Comparison of ENCODE assay signal across 25 cellular contexts in the genomic region with DNA sequence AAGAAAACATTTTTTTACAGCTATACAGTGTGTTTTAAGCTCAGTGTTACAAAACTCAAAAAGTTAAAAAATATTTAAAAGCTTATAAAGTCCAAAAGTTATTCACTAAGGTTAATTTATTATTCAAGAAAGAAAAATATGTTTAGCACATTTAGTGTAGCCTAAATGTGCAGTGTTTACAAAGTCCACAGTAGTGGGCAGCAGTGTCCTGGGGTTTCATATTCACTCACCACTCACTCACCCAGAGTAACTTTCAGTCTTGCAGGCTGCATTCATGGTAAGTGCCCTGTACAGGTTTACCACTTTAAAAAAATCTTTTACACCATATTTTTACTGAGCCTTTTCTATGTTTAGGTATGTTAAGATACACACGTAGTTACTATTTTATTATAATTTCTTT.
"Had no signal": no experiment of that assay in that cellular context is flagged by ENCODE, and none has a peak within 500 bp of the region (broad histone marks: within the 10 kb centered on the region; RNA-seq: fewer than 3 reads in every experiment).

No MANE protein-coding gene starts in this region.

- H3K36me3 ChIP-seq: right atrium auricular region, suprapubic skin, transverse colon, vagina had no signal

- H3K27me3 ChIP-seq: body of pancreas, dorsolateral prefrontal cortex, right atrium auricular region, suprapubic skin, transverse colon, vagina had no signal

- H3K4me1 ChIP-seq: body of pancreas, right atrium auricular region, suprapubic skin, transverse colon, vagina had no signal

- H3K9me3 ChIP-seq: body of pancreas, right atrium auricular region, suprapubic skin, transverse colon, vagina had no signal

- H3K36me3 Mint-ChIP-seq: activated CD8-positive, alpha-beta memory T cell treated with anti-CD3 and anti-CD28 coated beads, Interleukin-2, amount 10 ng/mL, durations not matched to agents 7 days and 5 days; activated naive CD8-positive, alpha-beta T cell treated with anti-CD3 and anti-CD28 coated beads for 36 hours had no signal

- H3K9me3 Mint-ChIP-seq: activated B cell treated with CpG ODN at 0.5 μM for 24 hours; activated CD4-positive, alpha-beta memory T cell treated with anti-CD3 and anti-CD28 coated beads, Interleukin-2, amount 10 ng/mL, durations not matched to agents 7 days and 5 days; activated naive CD8-positive, alpha-beta T cell treated with anti-CD3 and anti-CD28 coated beads for 36 hours; endodermal cell; stimulated activated naive CD8-positive, alpha-beta T cell treated with anti-CD3 and anti-CD28 coated beads, Interleukin-15, Interleukin-2, amounts not matched to agents 100 ng/mL and 50 ng/mL, for 24 hours had no signal

- H3K27me3 Mint-ChIP-seq: activated B cell treated with CpG ODN at 0.5 μM for 24 hours; activated CD4-positive, alpha-beta memory T cell treated with anti-CD3 and anti-CD28 coated beads, Interleukin-2, amount 10 ng/mL, durations not matched to agents 7 days and 5 days; activated CD8-positive, alpha-beta memory T cell treated with anti-CD3 and anti-CD28 coated beads, Interleukin-2, amount 10 ng/mL, durations not matched to agents 7 days and 5 days; stimulated activated naive CD8-positive, alpha-beta T cell treated with anti-CD3 and anti-CD28 coated beads, Interleukin-15, Interleukin-2, amounts not matched to agents 100 ng/mL and 50 ng/mL, for 24 hours had no signal

- H3K4me1 Mint-ChIP-seq: activated B cell treated with CpG ODN at 0.5 μM for 24 hours; activated CD4-positive, alpha-beta memory T cell treated with anti-CD3 and anti-CD28 coated beads, Interleukin-2, amount 10 ng/mL, durations not matched to agents 7 days and 5 days; activated CD8-positive, alpha-beta memory T cell treated with anti-CD3 and anti-CD28 coated beads, Interleukin-2, amount 10 ng/mL, durations not matched to agents 7 days and 5 days; endodermal cell; nephron had no signal

- H3K4me3 Mint-ChIP-seq: activated B cell treated with CpG ODN at 0.5 μM for 24 hours; activated CD4-positive, alpha-beta memory T cell treated with anti-CD3 and anti-CD28 coated beads, Interleukin-2, amount 10 ng/mL, durations not matched to agents 7 days and 5 days; activated CD8-positive, alpha-beta memory T cell treated with anti-CD3 and anti-CD28 coated beads, Interleukin-2, amount 10 ng/mL, durations not matched to agents 7 days and 5 days; activated naive CD8-positive, alpha-beta T cell treated with anti-CD3 and anti-CD28 coated beads for 36 hours; endodermal cell; nephron; stimulated activated naive CD8-positive, alpha-beta T cell treated with anti-CD3 and anti-CD28 coated beads, Interleukin-15, Interleukin-2, amounts not matched to agents 100 ng/mL and 50 ng/mL, for 24 hours had no signal

- H3K4me3 ChIP-seq: body of pancreas, dorsolateral prefrontal cortex, right atrium auricular region, suprapubic skin, transverse colon, vagina had no signal

- ATAC-seq: activated CD8-positive, alpha-beta memory T cell treated with anti-CD3 and anti-CD28 coated beads, Interleukin-2, amount 10 ng/mL, durations not matched to agents 7 days and 5 days; body of pancreas; left lobe of liver had no signal

- H3K27ac ChIP-seq: body of pancreas, right atrium auricular region, suprapubic skin, transverse colon, vagina had no signal

- H3K27ac Mint-ChIP-seq: activated B cell treated with CpG ODN at 0.5 μM for 24 hours; activated CD4-positive, alpha-beta memory T cell treated with anti-CD3 and anti-CD28 coated beads, Interleukin-2, amount 10 ng/mL, durations not matched to agents 7 days and 5 days; activated CD8-positive, alpha-beta memory T cell treated with anti-CD3 and anti-CD28 coated beads, Interleukin-2, amount 10 ng/mL, durations not matched to agents 7 days and 5 days; activated naive CD8-positive, alpha-beta T cell treated with anti-CD3 and anti-CD28 coated beads for 36 hours; endodermal cell; nephron; stimulated activated naive CD8-positive, alpha-beta T cell treated with anti-CD3 and anti-CD28 coated beads, Interleukin-15, Interleukin-2, amounts not matched to agents 100 ng/mL and 50 ng/mL, for 24 hours had no signal

- FAIRE-seq: colon, kidney had no signal

- DNase-seq: activated B cell treated with CpG ODN at 0.5 μM for 24 hours; activated CD4-positive, alpha-beta memory T cell treated with anti-CD3 and anti-CD28 coated beads, Interleukin-2, amount 10 ng/mL, durations not matched to agents 7 days and 5 days; activated CD4-positive, alpha-beta T cell treated with anti-CD3 and anti-CD28 coated beads for 48 hours; activated CD8-positive, alpha-beta memory T cell treated with anti-CD3 and anti-CD28 coated beads, Interleukin-2, amount 10 ng/mL, durations not matched to agents 7 days and 5 days; activated naive CD4-positive, alpha-beta T cell; activated naive CD8-positive, alpha-beta T cell treated with anti-CD3 and anti-CD28 coated beads for 36 hours; amniotic stem cell; body of pancreas; dorsolateral prefrontal cortex; endodermal cell; foreskin melanocyte; head of caudate nucleus; kidney; midbrain; posterior cingulate gyrus; stimulated activated CD4-positive, alpha-beta T cell treated with anti-CD3 and anti-CD28 coated beads, Interleukin-15, amount 100 ng/mL, for 24 hours; stimulated activated CD4-positive, alpha-beta T cell treated with anti-CD3 and anti-CD28 coated beads, Interleukin-2, amount 100 ng/mL, for 48 hours; transverse colon had no signal
